8 cellular contexts compared by ENCODE assay signal in the genomic region with DNA sequence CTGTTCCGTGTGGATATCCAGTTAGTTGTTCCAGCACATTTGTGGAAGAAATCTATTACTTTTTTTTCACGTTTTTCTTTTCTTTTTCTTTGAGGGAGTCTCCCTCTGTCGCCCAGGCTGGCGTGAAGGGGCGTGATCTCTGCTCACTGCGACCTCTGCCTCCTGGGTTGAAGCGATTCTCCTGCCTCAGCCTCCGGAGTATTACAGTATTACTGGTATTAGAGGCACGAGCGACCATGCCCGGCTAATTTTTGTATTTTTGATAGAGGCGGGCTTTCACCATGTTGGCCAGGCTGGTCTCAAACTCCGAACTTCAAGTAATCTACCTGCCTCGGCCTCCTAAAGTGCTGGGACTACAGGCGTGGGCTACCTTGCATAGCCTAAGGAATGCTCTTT. TPM values are rescaled to one million over a fixed set of nuclear protein-coding genes. Genes with fewer than 3 reads are reported as not detected.
DNase-seq lines count a peak whose midpoint lies in the region; ATAC-seq, FAIRE-seq and TF ChIP-seq lines count a peak whose summit lies in the region.

No MANE protein-coding gene starts in this region.

- DNase-seq in HepG2 (ENCODE audit: low spot score): no peak
- DNase-seq in choroid plexus epithelial cell (ENCODE audit: low read depth): no peak
- DNase-seq in naive thymus-derived CD4-positive, alpha-beta T cell: no peak
- DNase-seq in cortex of kidney (lab: John Stamatoyannopoulos, UW): no peak
- DNase-seq in hepatic stellate cell (ENCODE audit: low spot score): no peak
- no peak for DNase-seq in NOMO-1 treated with dmso at 0.1 percent for 144 hours (lab: John Stamatoyannopoulos, UW; ENCODE audit: unreplicated experiment)

- no peaks in the 10 kb centered on the region for H3K36me3 ChIP-seq in liver (ENCODE audit: control insufficient read depth in 4 of 4, insufficient read depth in 3 of 4, low read depth in 1 of 4, low read length in 3 of 4)
- H3K36me3 ChIP-seq in HepG2 (replicated peaks in 1 of 2; ENCODE audit: control insufficient read depth in 1 of 2, insufficient read depth in 2 of 2, low read length in 2 of 2): no peaks in the 10 kb centered on the region
- H3K36me3 ChIP-seq in naive thymus-derived CD4-positive, alpha-beta T cell (ENCODE audit: control insufficient read depth in 2 of 3, insufficient read depth in 3 of 3, low read length in 3 of 3): no peaks in the 10 kb centered on the region

- H3K27me3 Mint-ChIP-seq in naive thymus-derived CD4-positive, alpha-beta T cell: no peaks in the 10 kb centered on the region

- no peak overlapping the region for H3K4me2 ChIP-seq in HepG2 (ENCODE audit: low read depth, low read length)

- 52% methylated on average over 15 of the region's 15 CpGs for WGBS in liver
- WGBS in HepG2 (ENCODE audit: low lambda C conversion rate): 47% methylated on average over 15 of the region's 15 CpGs

- no TSS peak for BruUV-seq in HepG2 (replicated peaks; lab: Mats Ljungman, UMichigan)

- TF ChIP-seq RAD21 in liver (IDR thresholded peaks at IDR 0.05) (no peak), HepG2 (CRISPR knock-in tag; IDR thresholded peaks at IDR 0.05) (no peak)

- peak overlapping the region; percentile 92 to 99 (median 96) for H3K4me3 Mint-ChIP-seq in naive thymus-derived CD4-positive, alpha-beta T cell

- no peak for FAIRE-seq in HepG2 (lab: Jason Lieb, UNC)

- H3K9ac ChIP-seq in liver (ENCODE audit: low read depth in 1 of 2, low read length in 2 of 2) (no peak overlapping the region), HepG2 (ENCODE audit: insufficient read depth, low read depth, low read length) (no peak overlapping the region)

- TF ChIP-seq POLR2A in HepG2 (IDR thresholded peaks at IDR 0.05; ENCODE audit: insufficient read depth in 1 of 2, low read depth in 2 of 2, low read length in 2 of 2): no peak

- TF ChIP-seq EP300 in HepG2 (IDR thresholded peaks at IDR 0.05; ENCODE audit: low read depth in 2 of 2, low read length in 2 of 2): no peak
- TF ChIP-seq EP300 in HepG2 (CRISPR knock-in tag; IDR thresholded peaks at IDR 0.05; ENCODE audit: borderline replicate concordance): no peak

- intact Hi-C loops in HepG2 (cut with micrococcal nuclease; ENCODE audit: unreplicated experiment): no loop called here
- intact Hi-C loops in naive thymus-derived CD4-positive, alpha-beta T cell (cut with micrococcal nuclease): loop anchor here in 1 of 2 donors (2.0 kb wide), 1 partner anchor 164 kb away; a partner anchor contains a TSS

- H3K27me3 ChIP-seq in liver (ENCODE audit: control insufficient read depth in 4 of 4, insufficient read depth in 4 of 4, low read length in 3 of 4) (peaks cover 0 to 3% (median 0%) of the 10 kb centered on the region in 4 donors), HepG2 (ENCODE audit: control insufficient read depth in 1 of 2, insufficient read depth in 2 of 2, low read length in 2 of 2) (no peaks in the 10 kb centered on the region; a peak in 1 of 5 replicates)
- no peaks in the 10 kb centered on the region for H3K27me3 ChIP-seq in naive thymus-derived CD4-positive, alpha-beta T cell (ENCODE audit: control insufficient read depth in 2 of 2, insufficient read depth in 2 of 2, low read length in 2 of 2)

- H3K79me2 ChIP-seq in HepG2 (ENCODE audit: insufficient read depth, low read length): peaks cover 9% of the 10 kb centered on the region

- peak overlapping the region in 8 of 9 donors; percentile 87 to 97 (median 92) for H3K27ac Mint-ChIP-seq in naive thymus-derived CD4-positive, alpha-beta T cell

- H4K20me1 ChIP-seq in HepG2 (ENCODE audit: insufficient read depth, low read length): no peaks in the 10 kb centered on the region

- in situ Hi-C loops in HepG2 (cut with HindIII; ENCODE audit: extremely low pct_ligation_motif_present, low pct_unique_long_range_greater_than_20kb): loop anchor here (5.0 kb wide), 1 partner anchor 676 kb away; a partner anchor contains a TSS

- peak overlapping the region; percentile 66 to 82 for H3K27ac ChIP-seq in liver (ENCODE audit: low read depth in 1 of 2, low read length in 2 of 2)
- no peak overlapping the region for H3K27ac ChIP-seq in HepG2 (ENCODE audit: extremely low read length, insufficient read depth, low read length)
- H3K27ac ChIP-seq in naive thymus-derived CD4-positive, alpha-beta T cell (ENCODE audit: low read depth, low read length): peak overlapping the region; percentile 85

- peak overlapping the region in 1 of 3 donors; percentile 31 for H3K4me3 ChIP-seq in liver (ENCODE audit: low read depth in 1 of 3, low read length in 3 of 3)
- no peak overlapping the region for H3K4me3 ChIP-seq in HepG2 (replicated peaks in 1 of 3; ENCODE audit: insufficient read depth in 1 of 3, low read depth in 2 of 3, low read length in 3 of 3)
- H3K4me3 ChIP-seq in choroid plexus epithelial cell (ENCODE audit: low read depth, low read length): peak overlapping the region; percentile 80
- H3K4me3 ChIP-seq in naive thymus-derived CD4-positive, alpha-beta T cell (ENCODE audit: low read length): peak overlapping the region; percentile 80

- peaks cover 2 to 14% (median 5%) of the 10 kb centered on the region in 4 donors for H3K9me3 ChIP-seq in liver (ENCODE audit: control insufficient read depth in 4 of 4, low read length in 3 of 4)
- peaks cover 19% of the 10 kb centered on the region for H3K9me3 ChIP-seq in HepG2 (ENCODE audit: low read length)
- H3K9me3 ChIP-seq in naive thymus-derived CD4-positive, alpha-beta T cell (ENCODE audit: control insufficient read depth in 2 of 3, low read length in 3 of 3): no peaks in the 10 kb centered on the region

- H3K4me1 ChIP-seq in liver (ENCODE audit: control insufficient read depth in 4 of 4, insufficient read depth in 4 of 4, low read length in 3 of 4) (peaks cover 0 to 5% (median 0%) of the 10 kb centered on the region in 4 donors), HepG2 (ENCODE audit: insufficient read depth, low read length) (peaks cover 22% of the 10 kb centered on the region)
- H3K4me1 ChIP-seq in naive thymus-derived CD4-positive, alpha-beta T cell (ENCODE audit: control insufficient read depth in 2 of 2, insufficient read depth in 2 of 2, low read length in 2 of 2): peaks cover 6 to 9% of the 10 kb centered on the region in 2 donors

- H3K4me1 Mint-ChIP-seq in naive thymus-derived CD4-positive, alpha-beta T cell: peaks cover 18 to 33% (median 30%) of the 10 kb centered on the region in 7 donors

- CTCF ChIA-PET in HepG2 (lab: Yijun Ruan, JAX; ENCODE audit: low intra/inter-chr PET ratio, low total read pairs): no interaction called here
- CTCF ChIA-PET in naive thymus-derived CD4-positive, alpha-beta T cell (lab: Charles Lee): no interaction called here

- POLR2A ChIA-PET in HepG2 (lab: Yijun Ruan, JAX): no interaction called here
- POLR2A ChIA-PET in naive thymus-derived CD4-positive, alpha-beta T cell (lab: Charles Lee): interaction anchor here (0.6 to 1.4 kb wide), 2 partner anchors 10 to 13 kb away, joined by 3 read pairs; no protein-coding TSS in a partner anchor

- TF ChIP-seq CTCF in liver (IDR thresholded peaks at IDR 0.05; ENCODE audit: low read depth, low read length, missing input control): no peak
- TF ChIP-seq CTCF in HepG2 (CRISPR knock-in tag; IDR thresholded peaks at IDR 0.05): no peak
- TF ChIP-seq CTCF in choroid plexus epithelial cell (conservative IDR thresholded peaks at IDR 0.05; ENCODE audit: low read depth, low read length): no peak

- peaks cover 0 to 22% (median 5%) of the 10 kb centered on the region in 5 donors for H3K36me3 Mint-ChIP-seq in naive thymus-derived CD4-positive, alpha-beta T cell

- H2AFZ ChIP-seq in HepG2 (ENCODE audit: low read length): no peak overlapping the region

- H3K9me3 Mint-ChIP-seq in naive thymus-derived CD4-positive, alpha-beta T cell: peaks cover 0 to 13% (median 2%) of the 10 kb centered on the region in 11 donors

- ATAC-seq in HepG2: no peak
- ATAC-seq in naive thymus-derived CD4-positive, alpha-beta T cell: no peak
- no peak for ATAC-seq in HG03196 (IDR thresholded peaks at IDR 0.05; ENCODE audit: unreplicated experiment)

RNA-seq across cellular contexts. Expression of a gene that starts 43.6 kb away (rescaled TPM):
- total RNA-seq in liver (10 to 100 TPM in 1 of 2 donors, 1 to 10 TPM in 1; 3.9 to 12.7 TPM), HepG2 (2016; rRNA removed; fragmentation: Illumina TruSeq; extraction: Trizol) (4.1 and 9.9 TPM in 2 replicates)
- polyA plus RNA-seq in liver (1 to 10 TPM in 1 of 2 donors, under 1 TPM in 1; 0.50 to 1.5 TPM), HepG2 (2011; rRNA removed) (2.4 and 2.7 TPM in 2 replicates)
- 1.0 and 1.1 TPM in 2 replicates for total RNA-seq in HepG2 (2016; cell fraction: cytosol; rRNA removed; fragmentation: Illumina TruSeq; extraction: Trizol; ENCODE audit: low read depth)
- 3.9 and 8.0 TPM in 2 replicates for total RNA-seq in HepG2 (2016; cell fraction: insoluble cytoplasmic fraction; rRNA removed; fragmentation: Illumina TruSeq; extraction: Trizol)
- total RNA-seq in HepG2 (2016; cell fraction: membrane; rRNA removed; fragmentation: Illumina TruSeq; extraction: Trizol): 2.4 and 2.8 TPM in 2 replicates
- 4.7 and 9.1 TPM in 2 replicates for total RNA-seq in HepG2 (2016; cell fraction: nucleus; rRNA removed; fragmentation: Illumina TruSeq; extraction: Trizol)
- 0.85 and 1.1 TPM in 2 replicates for polyA plus RNA-seq in HepG2 (2011; cell fraction: cytosol; rRNA removed)
- polyA plus RNA-seq in HepG2 (2011; cell fraction: nucleus; rRNA removed): 3.3 and 3.7 TPM in 2 replicates
- polyA plus RNA-seq in HepG2 (2012): 1.9 and 2.3 TPM in 2 replicates
- polyA plus RNA-seq in HepG2 (2016; cell fraction: cytosol; fragmentation: Illumina TruSeq; extraction: Trizol; ENCODE audit: low read depth): 0.26 and 0.36 TPM in 2 replicates
- polyA plus RNA-seq in HepG2 (2016; cell fraction: insoluble cytoplasmic fraction; fragmentation: Illumina TruSeq; extraction: Trizol; ENCODE audit: low read depth): 2.4 and 2.5 TPM in 2 replicates
- 0.32 and 0.36 TPM in 2 replicates for polyA plus RNA-seq in HepG2 (2016; cell fraction: membrane; fragmentation: Illumina TruSeq; extraction: Trizol; ENCODE audit: low read depth)
- 4.7 and 7.1 TPM in 2 replicates for polyA plus RNA-seq in HepG2 (2016; cell fraction: nucleus; fragmentation: Illumina TruSeq; extraction: Trizol; ENCODE audit: insufficient read depth, low read depth)
- polyA minus RNA-seq in HepG2 (2011; rRNA and poly(A)+ RNA removed; ENCODE audit: low replicate concordance): 3.2 and 3.8 TPM in 2 replicates
- polyA minus RNA-seq in HepG2 (2011; cell fraction: cytosol; rRNA and poly(A)+ RNA removed): 6.6 and 6.9 TPM in 2 replicates
- polyA minus RNA-seq in HepG2 (2011; cell fraction: nucleus; rRNA and poly(A)+ RNA removed): 10.9 and 13.2 TPM in 2 replicates
- 10 to 100 TPM; 23.4 to 56.0 (median 36.8) TPM for total RNA-seq in naive thymus-derived CD4-positive, alpha-beta T cell
- 10 to 100 TPM; 32.6 to 43.5 TPM for polyA plus RNA-seq in naive thymus-derived CD4-positive, alpha-beta T cell

RNA-seq across cellular contexts. Expression of a gene that starts 53.1 kb away (rescaled TPM):
- total RNA-seq in liver (10 to 100 TPM in 1 of 2 donors, 1 to 10 TPM in 1; 8.2 to 19.8 TPM), HepG2 (2016; rRNA removed; fragmentation: Illumina TruSeq; extraction: Trizol) (20.4 and 22.6 TPM in 2 replicates)
- polyA plus RNA-seq in liver (1 to 10 TPM; 2.7 to 3.6 TPM), HepG2 (2011; rRNA removed) (44.5 and 50.9 TPM in 2 replicates)
- total RNA-seq in HepG2 (2016; cell fraction: cytosol; rRNA removed; fragmentation: Illumina TruSeq; extraction: Trizol; ENCODE audit: low read depth): 4.3 and 4.8 TPM in 2 replicates
- total RNA-seq in HepG2 (2016; cell fraction: insoluble cytoplasmic fraction; rRNA removed; fragmentation: Illumina TruSeq; extraction: Trizol): 20.9 and 22.4 TPM in 2 replicates
- 9.3 and 10.7 TPM in 2 replicates for total RNA-seq in HepG2 (2016; cell fraction: membrane; rRNA removed; fragmentation: Illumina TruSeq; extraction: Trizol)
- total RNA-seq in HepG2 (2016; cell fraction: nucleus; rRNA removed; fragmentation: Illumina TruSeq; extraction: Trizol): 25.6 and 27.8 TPM in 2 replicates
- polyA plus RNA-seq in HepG2 (2011; cell fraction: cytosol; rRNA removed): 8.0 and 11.6 TPM in 2 replicates
- polyA plus RNA-seq in HepG2 (2011; cell fraction: nucleus; rRNA removed): 97.9 and 148 TPM in 2 replicates
- 26.3 and 27.9 TPM in 2 replicates for polyA plus RNA-seq in HepG2 (2012)
- 2.3 and 2.4 TPM in 2 replicates for polyA plus RNA-seq in HepG2 (2016; cell fraction: cytosol; fragmentation: Illumina TruSeq; extraction: Trizol; ENCODE audit: low read depth)
- polyA plus RNA-seq in HepG2 (2016; cell fraction: insoluble cytoplasmic fraction; fragmentation: Illumina TruSeq; extraction: Trizol; ENCODE audit: low read depth): 9.9 and 12.3 TPM in 2 replicates
- polyA plus RNA-seq in HepG2 (2016; cell fraction: membrane; fragmentation: Illumina TruSeq; extraction: Trizol; ENCODE audit: low read depth): 3.5 and 3.6 TPM in 2 replicates
- 47.1 and 50.1 TPM in 2 replicates for polyA plus RNA-seq in HepG2 (2016; cell fraction: nucleus; fragmentation: Illumina TruSeq; extraction: Trizol; ENCODE audit: insufficient read depth, low read depth)
- 14.7 and 15.8 TPM in 2 replicates for polyA minus RNA-seq in HepG2 (2011; rRNA and poly(A)+ RNA removed; ENCODE audit: low replicate concordance)
- 10.5 and 14.5 TPM in 2 replicates for polyA minus RNA-seq in HepG2 (2011; cell fraction: cytosol; rRNA and poly(A)+ RNA removed)
- polyA minus RNA-seq in HepG2 (2011; cell fraction: nucleus; rRNA and poly(A)+ RNA removed): 101 and 177 TPM in 2 replicates
- total RNA-seq in naive thymus-derived CD4-positive, alpha-beta T cell: 100 to 1,000 TPM in 2 of 5 experiments, 10 to 100 TPM in 3; 49.7 to 113 (median 70.5) TPM
- 10 to 100 TPM; 17.2 to 21.8 TPM for polyA plus RNA-seq in naive thymus-derived CD4-positive, alpha-beta T cell

Comparison
In these comparisons a context has a peak if more than half of its experiments do, and no peak if none do; other contexts are left out.
1. H3K4me3 ChIP-seq: peak in choroid plexus epithelial cell (single experiment) and naive thymus-derived CD4-positive, alpha-beta T cell (single experiment); none in HepG2 (0 of 3).